10 cellular contexts compared by ENCODE assay signal in the genomic region with DNA sequence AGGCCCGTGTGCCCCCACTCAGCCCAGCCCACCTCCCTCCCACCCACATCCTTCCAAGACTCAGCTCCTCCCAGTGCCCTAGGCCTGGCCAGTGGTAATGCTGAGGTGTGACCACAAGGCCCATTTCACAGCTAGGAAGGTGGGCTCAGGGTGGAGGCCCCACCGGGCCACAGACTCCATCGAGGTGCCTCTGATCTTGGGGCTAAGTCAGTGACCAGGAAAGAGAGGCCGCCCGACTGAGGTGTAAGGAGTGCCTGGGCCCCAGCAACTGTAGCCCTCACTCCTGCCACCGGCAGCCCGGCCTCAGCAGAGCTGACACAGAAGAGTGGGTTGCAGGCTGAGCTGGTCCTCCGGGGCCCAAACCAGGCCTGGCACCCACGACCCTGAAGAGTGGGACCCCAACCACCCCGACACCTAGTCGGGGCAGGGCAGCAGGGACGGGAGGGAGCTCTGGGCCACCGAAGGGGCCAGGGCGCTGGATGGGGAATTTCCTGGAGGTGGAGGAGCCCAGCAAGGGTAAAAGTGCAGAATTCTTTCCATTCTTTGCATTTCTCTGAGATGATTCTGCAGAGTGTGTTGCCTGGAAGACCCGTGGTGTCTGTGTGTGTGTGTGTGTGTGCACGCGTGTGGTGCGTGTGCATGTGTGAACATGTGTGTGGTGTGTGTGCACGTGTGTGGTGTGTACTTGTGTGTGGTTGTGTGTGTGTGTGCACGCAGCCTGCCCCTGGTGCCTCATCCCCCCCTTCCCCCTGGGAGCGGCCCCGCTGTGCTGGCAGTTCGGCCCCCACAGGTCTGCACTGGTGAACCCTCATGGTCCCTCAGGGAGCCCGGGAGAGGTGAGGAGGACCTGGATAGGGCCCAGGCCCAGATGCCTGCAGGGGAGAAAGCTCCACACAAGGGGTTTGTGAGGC. TPM values are rescaled to one million over a fixed set of nuclear protein-coding genes. Genes with fewer than 3 reads are reported as not detected.
DNase-seq lines count a peak whose midpoint lies in the region; ATAC-seq, FAIRE-seq and TF ChIP-seq lines count a peak whose summit lies in the region.
"Had no signal": no experiment of that assay in that cellular context is flagged by ENCODE, and none has a peak within 500 bp of the region (broad histone marks: within the 10 kb centered on the region; RNA-seq: fewer than 3 reads in every experiment).

No MANE protein-coding gene starts in this region.

- POLR2A ChIA-PET in activated CD4-positive, alpha-beta T cell treated with anti-CD3 and anti-CD28 coated beads, Interleukin-2, amount 10 ng/mL, durations not matched to agents 7 days and 5 days (lab: Charles Lee), result no interaction called here
- POLR2A ChIA-PET in activated CD4-positive, alpha-beta T cell treated with anti-CD3 and anti-CD28 coated beads for 36 hours (lab: Charles Lee), result interaction anchor here (1.1 kb wide), 1 partner anchor 10 kb away, joined by 3 read pairs; no protein-coding TSS in a partner anchor
- POLR2A ChIA-PET in WTC11 (lab: Charles Lee), result interaction anchor here (1.0 kb wide), 1 partner anchor 130 kb away, joined by 3 read pairs; no protein-coding TSS in a partner anchor

- no peak overlapping the region for H3K4me3 Mint-ChIP-seq in activated CD4-positive, alpha-beta T cell treated with anti-CD3 and anti-CD28 coated beads, Interleukin-2, amount 10 ng/mL, durations not matched to agents 7 days and 5 days
- no peak overlapping the region for H3K4me3 Mint-ChIP-seq in activated CD4-positive, alpha-beta T cell treated with anti-CD3 and anti-CD28 coated beads for 36 hours
- H3K4me3 Mint-ChIP-seq in WTC11, result no peak overlapping the region

- FAIRE-seq in bronchial epithelial cell (lab: Jason Lieb, UNC) (peak; percentile 82), urothelium cell line (lab: Jason Lieb, UNC) (peak; percentile 99)

- no peak for DNase-seq in activated CD4-positive, alpha-beta T cell treated with anti-CD3 and anti-CD28 coated beads, Interleukin-2, amount 10 ng/mL, durations not matched to agents 7 days and 5 days
- DNase-seq in activated CD4-positive, alpha-beta T cell treated with anti-CD3 and anti-CD28 coated beads for 36 hours, result no peak
- DNase-seq in bronchial epithelial cell (ENCODE audit: low read depth) (peak; percentile 51), lung microvascular endothelial cell (ENCODE audit: low read depth in 2 of 2) (peak; percentile 31 to 33), urothelium cell line (ENCODE audit: low spot score) (peak; percentile 73), WTC11 (ENCODE audit: low spot score) (no peak), RPMI8226 (no peak)
- DNase-seq: activated naive CD4-positive, alpha-beta T cell treated with anti-CD3 and anti-CD28 coated beads, Interleukin-2, amount 50 U/mL, for 16 hours; NCI-H1105 had no signal

- TF ChIP-seq CTCF in bronchial epithelial cell (IDR thresholded peaks at IDR 0.05; ENCODE audit: insufficient read depth, low read length, severe bottlenecking) (no peak), WTC11 (IDR thresholded peaks at IDR 0.05) (no peak)

- no peaks in the 10 kb centered on the region for H3K9me3 Mint-ChIP-seq in activated CD4-positive, alpha-beta T cell treated with anti-CD3 and anti-CD28 coated beads, Interleukin-2, amount 10 ng/mL, durations not matched to agents 7 days and 5 days
- H3K9me3 Mint-ChIP-seq in activated CD4-positive, alpha-beta T cell treated with anti-CD3 and anti-CD28 coated beads for 36 hours (ENCODE audit: low read depth), result no peaks in the 10 kb centered on the region
- no peaks in the 10 kb centered on the region for H3K9me3 Mint-ChIP-seq in WTC11

- H3K4me1 Mint-ChIP-seq in activated CD4-positive, alpha-beta T cell treated with anti-CD3 and anti-CD28 coated beads, Interleukin-2, amount 10 ng/mL, durations not matched to agents 7 days and 5 days, result peaks cover 2% of the 10 kb centered on the region
- peaks cover 3% of the 10 kb centered on the region for H3K4me1 Mint-ChIP-seq in activated CD4-positive, alpha-beta T cell treated with anti-CD3 and anti-CD28 coated beads for 36 hours
- H3K4me1 Mint-ChIP-seq in WTC11, result no peaks in the 10 kb centered on the region; the same call in 1 of the 2 replicates

- no peak for ATAC-seq in activated CD4-positive, alpha-beta T cell treated with anti-CD3 and anti-CD28 coated beads for 36 hours
- ATAC-seq in GM18907 (IDR thresholded peaks at IDR 0.05; ENCODE audit: unreplicated experiment), result no peak
- no peak for ATAC-seq in WTC11

- intact Hi-C loops in activated CD4-positive, alpha-beta T cell treated with anti-CD3 and anti-CD28 coated beads for 36 hours (cut with DNase I, micrococcal nuclease), result loop anchor here in 1 of 2 experiments (1.0 kb wide), 1 partner anchor 7 kb away; no protein-coding TSS in a partner anchor

- no peaks in the 10 kb centered on the region for H3K36me3 ChIP-seq in bronchial epithelial cell (ENCODE audit: control insufficient read depth, insufficient read depth, low read length)

- H3K36me3 Mint-ChIP-seq in activated CD4-positive, alpha-beta T cell treated with anti-CD3 and anti-CD28 coated beads, Interleukin-2, amount 10 ng/mL, durations not matched to agents 7 days and 5 days (ENCODE audit: low read depth), result no peaks in the 10 kb centered on the region
- no peaks in the 10 kb centered on the region for H3K36me3 Mint-ChIP-seq in activated CD4-positive, alpha-beta T cell treated with anti-CD3 and anti-CD28 coated beads for 36 hours (ENCODE audit: low read depth)
- no peaks in the 10 kb centered on the region for H3K36me3 Mint-ChIP-seq in WTC11

- H3K4me3 ChIP-seq in bronchial epithelial cell (ENCODE audit: low read depth, low read length), result no peak overlapping the region

- H3K27me3 Mint-ChIP-seq in activated CD4-positive, alpha-beta T cell treated with anti-CD3 and anti-CD28 coated beads, Interleukin-2, amount 10 ng/mL, durations not matched to agents 7 days and 5 days, result no peaks in the 10 kb centered on the region
- H3K27me3 Mint-ChIP-seq in activated CD4-positive, alpha-beta T cell treated with anti-CD3 and anti-CD28 coated beads for 36 hours, result no peaks in the 10 kb centered on the region
- no peaks in the 10 kb centered on the region for H3K27me3 Mint-ChIP-seq in WTC11 (ENCODE audit: low read depth)

- no peaks in the 10 kb centered on the region for H3K27me3 ChIP-seq in bronchial epithelial cell (ENCODE audit: control insufficient read depth, insufficient read depth, low read length)

- H3K27ac Mint-ChIP-seq in activated CD4-positive, alpha-beta T cell treated with anti-CD3 and anti-CD28 coated beads, Interleukin-2, amount 10 ng/mL, durations not matched to agents 7 days and 5 days, result peak overlapping the region; percentile 50
- H3K27ac Mint-ChIP-seq in activated CD4-positive, alpha-beta T cell treated with anti-CD3 and anti-CD28 coated beads for 36 hours, result no peak overlapping the region
- H3K27ac Mint-ChIP-seq in WTC11, result no peak overlapping the region

- CTCF ChIA-PET in activated CD4-positive, alpha-beta T cell treated with anti-CD3 and anti-CD28 coated beads, Interleukin-2, amount 10 ng/mL, durations not matched to agents 7 days and 5 days (lab: Charles Lee), result interaction anchor here (1.3 kb wide), 1 partner anchor 10 kb away, joined by 3 read pairs; no protein-coding TSS in a partner anchor
- CTCF ChIA-PET in activated CD4-positive, alpha-beta T cell treated with anti-CD3 and anti-CD28 coated beads for 36 hours (lab: Charles Lee), result interaction anchor here (1.3 to 1.6 kb wide), 2 partner anchors 14 to 78 kb away, joined by 3 read pairs; no protein-coding TSS in a partner anchor
- CTCF ChIA-PET in WTC11 (lab: Charles Lee), result interaction anchor here (0.6 to 3.6 kb wide), 7 partner anchors 10 to 192 kb away, joined by 3 to 15 read pairs (median 7); no protein-coding TSS in a partner anchor

TF ChIP-seq in WTC11, 78 proteins besides CTCF, POLR2A, EP300 and RAD21 (continues in another document):
- TF ChIP-seq TEAD4 (CRISPR knock-in tag; IDR thresholded peaks at IDR 0.05) (no peak), OVOL2 (CRISPR knock-in tag; IDR thresholded peaks at IDR 0.05; ENCODE audit: borderline replicate concordance) (no peak)
- TF ChIP-seq, protein P1, sequence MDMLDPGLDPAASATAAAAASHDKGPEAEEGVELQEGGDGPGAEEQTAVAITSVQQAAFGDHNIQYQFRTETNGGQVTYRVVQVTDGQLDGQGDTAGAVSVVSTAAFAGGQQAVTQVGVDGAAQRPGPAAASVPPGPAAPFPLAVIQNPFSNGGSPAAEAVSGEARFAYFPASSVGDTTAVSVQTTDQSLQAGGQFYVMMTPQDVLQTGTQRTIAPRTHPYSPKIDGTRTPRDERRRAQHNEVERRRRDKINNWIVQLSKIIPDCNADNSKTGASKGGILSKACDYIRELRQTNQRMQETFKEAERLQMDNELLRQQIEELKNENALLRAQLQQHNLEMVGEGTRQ (CRISPR knock-in tag; IDR thresholded peaks at IDR 0.05), result no peak

RNA-seq across cellular contexts. Expression of a gene that starts 8.3 kb away (rescaled TPM):
- total RNA-seq in activated CD4-positive, alpha-beta T cell treated with anti-CD3 and anti-CD28 coated beads, Interleukin-2, amount 10 ng/mL, durations not matched to agents 7 days and 5 days, result 10 to 100 TPM; 39.7 to 44.7 TPM
- total RNA-seq in activated CD4-positive, alpha-beta T cell treated with anti-CD3 and anti-CD28 coated beads for 36 hours, result 100 to 1,000 TPM; 127 to 165 TPM
- total RNA-seq in bronchial epithelial cell, result 67.1 and 130 TPM in 2 replicates
- total RNA-seq in lung microvascular endothelial cell, result 156 and 396 TPM in 2 replicates
- total RNA-seq in WTC11 (2021), result 42.9 to 45.7 TPM (median 44.3 TPM) in 3 replicates

RNA-seq across cellular contexts. Expression of a gene that starts 33.8 kb away (rescaled TPM):
- total RNA-seq in activated CD4-positive, alpha-beta T cell treated with anti-CD3 and anti-CD28 coated beads, Interleukin-2, amount 10 ng/mL, durations not matched to agents 7 days and 5 days, result 10 to 100 TPM; 42.4 to 47.9 TPM
- 10 to 100 TPM; 15.2 to 16.4 TPM for total RNA-seq in activated CD4-positive, alpha-beta T cell treated with anti-CD3 and anti-CD28 coated beads for 36 hours
- 57.4 and 71.6 TPM in 2 replicates for total RNA-seq in bronchial epithelial cell
- 40.3 and 45.2 TPM in 2 replicates for total RNA-seq in lung microvascular endothelial cell
- total RNA-seq in WTC11 (2021), result 34.9 to 42.8 TPM (median 35.2 TPM) in 3 replicates

RNA-seq across cellular contexts. Expression of a gene that starts 34.0 kb away (rescaled TPM):
- 10 to 100 TPM; 21.4 to 28.5 TPM for total RNA-seq in activated CD4-positive, alpha-beta T cell treated with anti-CD3 and anti-CD28 coated beads, Interleukin-2, amount 10 ng/mL, durations not matched to agents 7 days and 5 days
- total RNA-seq in activated CD4-positive, alpha-beta T cell treated with anti-CD3 and anti-CD28 coated beads for 36 hours, result 10 to 100 TPM; 13.6 to 13.7 TPM
- total RNA-seq in bronchial epithelial cell (11.8 and 18.7 TPM in 2 replicates), lung microvascular endothelial cell (9.4 and 13.5 TPM in 2 replicates), WTC11 (2021) (26.5 to 29.2 TPM (median 26.7 TPM) in 3 replicates)

Comparison
In these comparisons a context has a peak if more than half of its experiments do, and no peak if none do; other contexts are left out.
1. DNase-seq: peak in bronchial epithelial cell (single experiment), lung microvascular endothelial cell (2 of 2) and urothelium cell line (single experiment); none in activated CD4-positive, alpha-beta T cell treated with anti-CD3 and anti-CD28 coated beads, Interleukin-2, amount 10 ng/mL, durations not matched to agents 7 days and 5 days (single experiment), activated CD4-positive, alpha-beta T cell treated with anti-CD3 and anti-CD28 coated beads for 36 hours (single experiment), WTC11 (single experiment) and RPMI8226 (single experiment).